Comparison of ENCODE assay signal across 21 cellular contexts in the genomic region with DNA sequence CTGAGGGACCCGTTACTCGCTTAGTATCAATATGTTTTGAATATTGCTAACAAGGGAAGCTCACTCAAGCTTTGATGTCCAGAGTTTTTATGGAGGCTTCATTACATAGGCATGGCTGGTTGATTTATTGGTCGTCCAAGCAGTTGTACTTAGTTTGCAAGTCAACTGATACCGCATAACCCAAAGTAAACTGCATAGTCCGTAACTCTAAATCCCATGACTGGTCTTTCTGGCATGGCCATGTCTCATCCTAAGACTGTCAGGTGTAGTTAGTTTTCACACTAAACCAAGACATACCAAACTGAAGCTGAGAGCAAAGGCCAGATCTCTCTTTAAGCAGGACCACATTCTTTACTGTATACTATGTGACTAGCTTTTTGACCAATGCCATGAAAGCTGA.
"Had no signal": no experiment of that assay in that cellular context is flagged by ENCODE, and none has a peak within 500 bp of the region (broad histone marks: within the 10 kb centered on the region; RNA-seq: fewer than 3 reads in every experiment).

No MANE protein-coding gene starts in this region.

- DNase-seq: activated B cell treated with CpG ODN at 0.5 μM for 24 hours; activated CD4-positive, alpha-beta T cell treated with anti-CD3 and anti-CD28 coated beads for 48 hours; activated CD4-positive, alpha-beta T cell treated with anti-CD3 and anti-CD28 coated beads, Interleukin-2, amount 50 U/mL, for 1 hour; activated CD4-positive, alpha-beta T cell treated with anti-CD3 and anti-CD28 coated beads, Interleukin-2, amount 50 U/mL, for 48 hours; activated CD8-positive, alpha-beta memory T cell treated with anti-CD3 and anti-CD28 coated beads for 24 hours; activated CD8-positive, alpha-beta T cell treated with anti-CD3 and anti-CD28 coated beads for 36 hours; activated effector memory CD4-positive, alpha-beta T cell treated with anti-CD3 and anti-CD28 coated beads, Interleukin-2, amount 50 U/mL, for 16 hours; activated naive CD4-positive, alpha-beta T cell treated with anti-CD3 and anti-CD28 coated beads, Interleukin-2, amount 10 ng/mL, durations not matched to agents 7 days and 5 days; activated naive CD8-positive, alpha-beta T cell treated with anti-CD3 and anti-CD28 coated beads, Interleukin-2, amount 10 ng/mL, durations not matched to agents 7 days and 5 days; activated T-cell treated with anti-CD3 and anti-CD28 coated beads, Interleukin-2, amount 50 U/mL, for 48 hours; central memory CD4-positive, alpha-beta T cell; cerebellar nuclear complex; colonic mucosa; effector CD8-positive, alpha-beta T cell; esophagus squamous epithelium; foreskin fibroblast; head of caudate nucleus; T-helper 1 cell; T-helper 17 cell; T1000; WERI-Rb-1 had no signal
